Comparison of ENCODE assay signal across 16 cellular contexts in the genomic region with DNA sequence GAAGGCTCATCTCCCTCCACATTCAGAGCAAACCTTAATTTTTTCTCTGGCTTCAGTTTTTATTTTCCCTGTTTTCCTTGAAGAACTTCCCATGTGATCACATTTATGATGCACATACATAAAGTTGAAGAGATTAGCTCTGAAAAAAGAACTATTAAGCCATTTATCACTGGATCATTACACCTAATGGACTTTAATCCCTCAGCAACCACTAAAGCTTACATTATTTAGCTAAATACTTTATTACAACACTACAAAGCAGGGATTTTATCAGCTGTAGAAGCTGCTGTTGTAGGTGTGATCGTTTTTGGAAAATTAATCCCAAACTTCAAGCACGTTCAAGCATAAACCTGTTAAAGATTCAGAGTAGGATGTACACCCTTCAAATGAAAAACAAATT. TPM values are rescaled to one million over a fixed set of nuclear protein-coding genes. Genes with fewer than 3 reads are reported as not detected.
DNase-seq lines count a peak whose midpoint lies in the region; ATAC-seq, FAIRE-seq and TF ChIP-seq lines count a peak whose summit lies in the region.
"Had no signal": no experiment of that assay in that cellular context is flagged by ENCODE, and none has a peak within 500 bp of the region (broad histone marks: within the 10 kb centered on the region; RNA-seq: fewer than 3 reads in every experiment).

No MANE protein-coding gene starts in this region.

- H3K27me3 ChIP-seq in keratinocyte (ENCODE audit: control insufficient read depth, extremely low read depth, insufficient read depth, low read length): no peaks in the 10 kb centered on the region
- H3K27me3 ChIP-seq in mucosa of stomach (ENCODE audit: control insufficient read depth, insufficient read depth, low read length): no peaks in the 10 kb centered on the region
- H3K27me3 ChIP-seq in brain microvascular endothelial cell (replicated peaks): no peaks in the 10 kb centered on the region
- H3K27me3 ChIP-seq: BLaER1 had no signal

- H3K4me3 ChIP-seq in keratinocyte (ENCODE audit: control insufficient read depth in 2 of 3, extremely low read depth in 1 of 3, insufficient read depth in 2 of 3, low read depth in 1 of 3, low read length in 3 of 3) (no peak overlapping the region), mucosa of stomach (ENCODE audit: low read length) (no peak overlapping the region), brain microvascular endothelial cell (ENCODE audit: low read depth, low read length) (no peak overlapping the region)
- H3K4me3 ChIP-seq: BLaER1 had no signal

- no peak overlapping the region for H3K4me2 ChIP-seq in keratinocyte (ENCODE audit: control insufficient read depth, extremely low read depth, insufficient read depth, low read depth, low read length)
- H3K4me2 ChIP-seq: BLaER1 had no signal

- no peak for TF ChIP-seq CTCF in keratinocyte (optimal IDR thresholded peaks at IDR 0.05 in 1 of 3, IDR thresholded peaks at IDR 0.05 in 1 of 3, conservative IDR thresholded peaks at IDR 0.05 in 1 of 3; ENCODE audit: extremely low read depth in 1 of 3, insufficient read depth in 2 of 3, low read length in 3 of 3)
- no peak for TF ChIP-seq CTCF in brain microvascular endothelial cell (IDR thresholded peaks at IDR 0.05; ENCODE audit: low read depth, low read length, missing control alignments)
- TF ChIP-seq CTCF in GM10266 (IDR thresholded peaks at IDR 0.05; ENCODE audit: control insufficient read depth, insufficient read depth, low read depth, missing control alignments): no peak

- no peaks in the 10 kb centered on the region for H3K9me3 ChIP-seq in keratinocyte (ENCODE audit: control insufficient read depth, low read depth, low read length)
- no peaks in the 10 kb centered on the region for H3K9me3 ChIP-seq in mucosa of stomach (ENCODE audit: control insufficient read depth, low read length)
- H3K9me3 ChIP-seq: BLaER1, Caco-2 had no signal

- H3K36me3 ChIP-seq in keratinocyte (ENCODE audit: control insufficient read depth in 2 of 2, extremely low read depth in 1 of 2, insufficient read depth in 2 of 2, low read length in 2 of 2) (peaks cover 9 to 12% of the 10 kb centered on the region in 2 experiments), mucosa of stomach (ENCODE audit: control insufficient read depth, insufficient read depth, low read length) (no peaks in the 10 kb centered on the region), brain microvascular endothelial cell (replicated peaks) (peaks cover 10% of the 10 kb centered on the region)

- H3K9me1 ChIP-seq in keratinocyte (ENCODE audit: control insufficient read depth, extremely low read depth, insufficient read depth, low read length): no peaks in the 10 kb centered on the region

- DNase-seq in NCI-H82 treated with DMSO at 0.1 percent for 48 hours (lab: John Stamatoyannopoulos, UW; ENCODE audit: unreplicated experiment) (peak; percentile 21), keratinocyte (ENCODE audit: low read depth, low spot score) (no peak), activated T-cell treated with anti-CD3 and anti-CD28 coated beads for 4 hours (no peak), brain microvascular endothelial cell (no peak), GM10266 (ENCODE audit: extremely low spot score) (no peak)
- DNase-seq: AML-193; Caco-2; CD8-positive, alpha-beta memory T cell; DMS53; GF-D8; HCEC 1CT; HFFc6; IMR-90 had no signal

- peak; percentile 17 for FAIRE-seq in keratinocyte (lab: Jason Lieb, UNC)

- in situ Hi-C loops in brain microvascular endothelial cell (cut with HindIII; ENCODE audit: low pct_ligation_motif_present, low sequenced_read_pairs): no loop called here

- no peaks in the 10 kb centered on the region for H4K20me1 ChIP-seq in keratinocyte (ENCODE audit: control insufficient read depth, extremely low read depth, insufficient read depth, low read length)
- H4K20me1 ChIP-seq: BLaER1 had no signal

- H3K79me2 ChIP-seq in keratinocyte (ENCODE audit: control insufficient read depth, insufficient read depth, low read length): peaks cover 2% of the 10 kb centered on the region

- H3K27ac ChIP-seq in keratinocyte (ENCODE audit: control insufficient read depth, insufficient read depth, low read length) (no peak overlapping the region), brain microvascular endothelial cell (no peak overlapping the region)
- H3K27ac ChIP-seq: BLaER1 had no signal

- no peak overlapping the region for H3K9ac ChIP-seq in keratinocyte (ENCODE audit: control insufficient read depth, extremely low read depth, insufficient read depth, low read length)
- peak overlapping the region; percentile 34 for H3K9ac ChIP-seq in mucosa of stomach (ENCODE audit: low read length)
- H3K9ac ChIP-seq: BLaER1 had no signal

- dilution Hi-C loops in keratinocyte (cut with MboI; ENCODE audit: extremely low pct_ligation_motif_present, low sequenced_read_pairs): no loop called here

- no peak for ATAC-seq in HG02852 (IDR thresholded peaks at IDR 0.05; ENCODE audit: unreplicated experiment)

- H3K4me1 ChIP-seq in keratinocyte (ENCODE audit: control insufficient read depth, extremely low read depth, insufficient read depth, low read length) (no peaks in the 10 kb centered on the region), mucosa of stomach (ENCODE audit: control insufficient read depth, insufficient read depth, low read length) (no peaks in the 10 kb centered on the region)
- H3K4me1 ChIP-seq: BLaER1 had no signal

- no peak overlapping the region for H2AFZ ChIP-seq in keratinocyte (ENCODE audit: control insufficient read depth, low read length)

RNA-seq across cellular contexts. Expression of a gene that starts 21.1 kb away (rescaled TPM):
- polyA plus RNA-seq in keratinocyte: 5.6 to 6.3 TPM (median 5.8 TPM) in 3 replicates
- 3.0 TPM for polyA plus RNA-seq in keratinocyte (2011; ENCODE audit: low read depth)
- polyA plus RNA-seq in keratinocyte (2011; cell fraction: cytosol; rRNA removed): 2.6 and 2.9 TPM in 2 replicates
- polyA plus RNA-seq in keratinocyte (2011; cell fraction: nucleus; rRNA removed): 12.9 and 15.0 TPM in 2 replicates
- polyA plus RNA-seq in keratinocyte (2012; ENCODE audit: low replicate concordance): 4.0 and 5.3 TPM in 2 replicates
- 9.7 to 12.1 TPM (median 11.0 TPM) in 3 replicates for polyA minus RNA-seq in keratinocyte
- 4.0 TPM for polyA minus RNA-seq in keratinocyte (2011; cell fraction: cytosol; rRNA and poly(A)+ RNA removed)
- 8.7 and 15.7 TPM in 2 replicates for polyA minus RNA-seq in keratinocyte (2011; cell fraction: nucleus; rRNA and poly(A)+ RNA removed)

RNA-seq across cellular contexts. Expression of a gene that starts 21.2 kb away (rescaled TPM):
- 70.5 to 79.7 TPM (median 74.9 TPM) in 3 replicates for polyA plus RNA-seq in keratinocyte
- 106 TPM for polyA plus RNA-seq in keratinocyte (2011; ENCODE audit: low read depth)
- 58.5 and 69.8 TPM in 2 replicates for polyA plus RNA-seq in keratinocyte (2011; cell fraction: cytosol; rRNA removed)
- 81.6 and 93.6 TPM in 2 replicates for polyA plus RNA-seq in keratinocyte (2011; cell fraction: nucleus; rRNA removed)
- polyA plus RNA-seq in keratinocyte (2012; ENCODE audit: low replicate concordance): 38.9 and 51.3 TPM in 2 replicates
- polyA minus RNA-seq in keratinocyte: 29.1 to 98.7 TPM (median 89.5 TPM) in 3 replicates
- polyA minus RNA-seq in keratinocyte (2011; cell fraction: cytosol; rRNA and poly(A)+ RNA removed): 31.5 TPM
- polyA minus RNA-seq in keratinocyte (2011; cell fraction: nucleus; rRNA and poly(A)+ RNA removed): 19.7 and 33.0 TPM in 2 replicates

RNA-seq across cellular contexts. Expression of a gene that starts 46.8 kb away (rescaled TPM):
- polyA plus RNA-seq in keratinocyte: 17.3 to 29.8 TPM (median 23.2 TPM) in 3 replicates
- 7.0 TPM for polyA plus RNA-seq in keratinocyte (2011; ENCODE audit: low read depth)
- polyA plus RNA-seq in keratinocyte (2011; cell fraction: cytosol; rRNA removed): 7.6 and 12.1 TPM in 2 replicates
- 74.3 and 95.0 TPM in 2 replicates for polyA plus RNA-seq in keratinocyte (2011; cell fraction: nucleus; rRNA removed)
- 7.5 and 8.7 TPM in 2 replicates for polyA plus RNA-seq in keratinocyte (2012; ENCODE audit: low replicate concordance)
- polyA minus RNA-seq in keratinocyte: 9.5 to 29.1 TPM (median 15.6 TPM) in 3 replicates
- polyA minus RNA-seq in keratinocyte (2011; cell fraction: cytosol; rRNA and poly(A)+ RNA removed): 11.1 TPM
- polyA minus RNA-seq in keratinocyte (2011; cell fraction: nucleus; rRNA and poly(A)+ RNA removed): 6.6 and 10.3 TPM in 2 replicates
